Comparison of ENCODE assay signal across 8 cellular contexts in genomic region chr3:172129868-172130751, GRCh38.
DNase-seq lines count a peak whose midpoint lies in the region; ATAC-seq and TF ChIP-seq lines count a peak whose summit lies in the region.

No MANE protein-coding gene starts in this region.

- no peak overlapping the region for H3K4me3 Mint-ChIP-seq in glutamatergic neuron (ENCODE audit: unreplicated experiment)

- peak; percentile 83 for DNase-seq in GOT3 (lab: John Stamatoyannopoulos, UW)
- DNase-seq in RPMI7951 (ENCODE audit: low read depth): peak; percentile 99
- DNase-seq in activated gamma-delta T cell treated with Interleukin-2 at 50 U/mL for 16 hours: peak; percentile 22
- no peak for DNase-seq in glutamatergic neuron
- DNase-seq in renal cortical epithelial cell (ENCODE audit: low read depth): peak; percentile 98
- no peak for DNase-seq in cerebellar cortex (ENCODE audit: low spot score)

- H3K27ac Mint-ChIP-seq in glutamatergic neuron (ENCODE audit: unreplicated experiment): peak overlapping the region; percentile 6

- TF ChIP-seq CTCF in glutamatergic neuron (IDR thresholded peaks at IDR 0.05; ENCODE audit: partially characterized antibody, unreplicated experiment): no peak

- peaks cover 3% of the 10 kb centered on the region for H3K4me1 Mint-ChIP-seq in glutamatergic neuron (ENCODE audit: low read depth, unreplicated experiment)

- no peaks in the 10 kb centered on the region for H3K9me3 Mint-ChIP-seq in glutamatergic neuron (ENCODE audit: unreplicated experiment)

- ATAC-seq in GM19452 (IDR thresholded peaks at IDR 0.05; ENCODE audit: unreplicated experiment): no peak
- ATAC-seq in GM19023 (IDR thresholded peaks at IDR 0.05; ENCODE audit: unreplicated experiment): no peak

- H3K27me3 Mint-ChIP-seq in glutamatergic neuron (ENCODE audit: unreplicated experiment): no peaks in the 10 kb centered on the region

- H3K36me3 Mint-ChIP-seq in glutamatergic neuron (ENCODE audit: unreplicated experiment): no peaks in the 10 kb centered on the region

Comparison
In these comparisons a context has a peak if more than half of its experiments do, and no peak if none do; other contexts are left out.
1. DNase-seq: peak in GOT3 (single experiment), RPMI7951 (single experiment), activated gamma-delta T cell treated with Interleukin-2 at 50 U/mL for 16 hours (single experiment) and renal cortical epithelial cell (single experiment); none in glutamatergic neuron (single experiment) and cerebellar cortex (single experiment).